Comparison of ENCODE assay signal across 8 cellular contexts in the genomic region with DNA sequence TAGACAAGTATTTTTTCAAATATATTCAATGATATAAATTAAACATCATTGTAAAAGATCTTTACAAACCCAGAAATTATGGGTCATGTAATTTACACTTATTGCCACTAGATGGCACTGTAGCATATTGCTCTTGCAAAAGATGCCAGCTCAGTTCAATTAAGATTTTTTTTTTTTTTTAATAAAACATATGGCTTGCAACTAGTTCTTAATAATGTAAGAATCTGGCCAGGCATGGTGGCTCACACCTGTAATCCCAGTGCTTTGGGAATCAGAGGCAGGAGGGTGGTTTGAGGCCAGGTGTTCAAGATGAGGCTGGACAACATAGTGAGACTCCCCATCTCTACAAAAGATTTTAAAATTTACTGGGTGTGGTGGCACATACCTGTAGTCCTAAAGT. TPM values are rescaled to one million over a fixed set of nuclear protein-coding genes. Genes with fewer than 3 reads are reported as not detected.
DNase-seq lines count a peak whose midpoint lies in the region; ATAC-seq and TF ChIP-seq lines count a peak whose summit lies in the region.

No MANE protein-coding gene starts in this region.

- peak; percentile 16; the same call in 1 of the 2 replicates for TF ChIP-seq CTCF in GM12875 (IDR thresholded peaks at IDR 0.05; ENCODE audit: borderline replicate concordance, insufficient read depth, low read depth, low read length)
- TF ChIP-seq CTCF in neural progenitor cell (IDR thresholded peaks at IDR 0.05): peak; percentile 93

- no peak overlapping the region for H3K4me3 Mint-ChIP-seq in neural progenitor cell
- H3K4me3 Mint-ChIP-seq in activated naive CD4-positive, alpha-beta T cell treated with anti-CD3 and anti-CD28 coated beads, Interleukin-2, amount 10 ng/mL, durations not matched to agents 7 days and 5 days: no peak overlapping the region

- H3K4me2 ChIP-seq in neural progenitor cell: no peak overlapping the region

- H3K27me3 ChIP-seq in neural progenitor cell: no peaks in the 10 kb centered on the region

- no peak overlapping the region for H2AFZ ChIP-seq in neural progenitor cell (replicated peaks)

- peak; percentile 21 for DNase-seq in AG08395 (ENCODE audit: low spot score)
- DNase-seq in NCI-H82 treated with DMSO at 0.1 percent for 48 hours (lab: John Stamatoyannopoulos, UW; ENCODE audit: unreplicated experiment): peak; percentile 14
- DNase-seq in dermis microvascular lymphatic vessel endothelial cell (ENCODE audit: low read depth in 2 of 2): peak; percentile 20 to 48
- peak; percentile 39 for DNase-seq in neural progenitor cell (ENCODE audit: low spot score)
- DNase-seq in activated naive CD4-positive, alpha-beta T cell treated with anti-CD3 and anti-CD28 coated beads, Interleukin-2, amount 10 ng/mL, durations not matched to agents 7 days and 5 days: no peak
- no peak for DNase-seq in 8988T
- no peak for DNase-seq in sciatic nerve (ENCODE audit: low spot score)

- ATAC-seq in sciatic nerve: no peak

- H3K36me3 ChIP-seq in neural progenitor cell: no peaks in the 10 kb centered on the region

- H3K79me2 ChIP-seq in neural progenitor cell (ENCODE audit: low read depth): no peaks in the 10 kb centered on the region

- CTCF ChIA-PET in activated naive CD4-positive, alpha-beta T cell treated with anti-CD3 and anti-CD28 coated beads, Interleukin-2, amount 10 ng/mL, durations not matched to agents 7 days and 5 days (lab: Charles Lee): interaction anchor here (0.6 to 4.2 kb wide), 20 partner anchors 9 to 514 kb away, joined by 3 to 113 read pairs (median 4); no protein-coding TSS in a partner anchor

- H4K20me1 ChIP-seq in neural progenitor cell (ENCODE audit: low read depth): no peaks in the 10 kb centered on the region

- no peaks in the 10 kb centered on the region for H3F3A ChIP-seq in neural progenitor cell (ENCODE audit: low read depth)

- H3K9ac ChIP-seq in neural progenitor cell: no peak overlapping the region

- H3K36me3 Mint-ChIP-seq in neural progenitor cell: no peaks in the 10 kb centered on the region
- H3K36me3 Mint-ChIP-seq in activated naive CD4-positive, alpha-beta T cell treated with anti-CD3 and anti-CD28 coated beads, Interleukin-2, amount 10 ng/mL, durations not matched to agents 7 days and 5 days: no peaks in the 10 kb centered on the region

- peaks cover 2% of the 10 kb centered on the region for H3K27me3 Mint-ChIP-seq in neural progenitor cell (ENCODE audit: insufficient read depth, low read depth)
- H3K27me3 Mint-ChIP-seq in activated naive CD4-positive, alpha-beta T cell treated with anti-CD3 and anti-CD28 coated beads, Interleukin-2, amount 10 ng/mL, durations not matched to agents 7 days and 5 days: peaks cover 5% of the 10 kb centered on the region

- H3K4me3 ChIP-seq in GM12875 (ENCODE audit: low read depth, low read length) (no peak overlapping the region), neural progenitor cell (no peak overlapping the region)

- no peaks in the 10 kb centered on the region for H3K9me3 ChIP-seq in neural progenitor cell (ENCODE audit: low read depth)

- H3K27ac ChIP-seq in neural progenitor cell: no peak overlapping the region

- H3K4me1 Mint-ChIP-seq in neural progenitor cell: peaks cover 3% of the 10 kb centered on the region
- H3K4me1 Mint-ChIP-seq in activated naive CD4-positive, alpha-beta T cell treated with anti-CD3 and anti-CD28 coated beads, Interleukin-2, amount 10 ng/mL, durations not matched to agents 7 days and 5 days: peaks cover 6% of the 10 kb centered on the region

- no peaks in the 10 kb centered on the region for H3K9me3 Mint-ChIP-seq in neural progenitor cell
- H3K9me3 Mint-ChIP-seq in activated naive CD4-positive, alpha-beta T cell treated with anti-CD3 and anti-CD28 coated beads, Interleukin-2, amount 10 ng/mL, durations not matched to agents 7 days and 5 days: no peaks in the 10 kb centered on the region

- intact Hi-C loops in sciatic nerve (cut with DNase I): loop anchor here (5.0 kb wide), 1 partner anchor 194 kb away; no protein-coding TSS in a partner anchor

- peaks cover 5% of the 10 kb centered on the region for H3K4me1 ChIP-seq in neural progenitor cell

- H3K27ac Mint-ChIP-seq in neural progenitor cell: no peak overlapping the region
- H3K27ac Mint-ChIP-seq in activated naive CD4-positive, alpha-beta T cell treated with anti-CD3 and anti-CD28 coated beads, Interleukin-2, amount 10 ng/mL, durations not matched to agents 7 days and 5 days: no peak overlapping the region

RNA-seq across cellular contexts. Expression of gene DESI2, which starts 49.4 kb away (rescaled TPM):
- 43.9 and 45.3 TPM in 2 replicates for total RNA-seq in dermis microvascular lymphatic vessel endothelial cell
- total RNA-seq in neural progenitor cell (ENCODE audit: low replicate concordance): 79.1 and 110 TPM in 2 replicates
- 19.3 TPM for total RNA-seq in sciatic nerve

Comparison
In these comparisons a context has a peak if more than half of its experiments do, and no peak if none do; other contexts are left out.
1. DNase-seq: peak in AG08395 (single experiment), NCI-H82 treated with DMSO at 0.1 percent for 48 hours (single experiment), dermis microvascular lymphatic vessel endothelial cell (2 of 2) and neural progenitor cell (single experiment); none in activated naive CD4-positive, alpha-beta T cell treated with anti-CD3 and anti-CD28 coated beads, Interleukin-2, amount 10 ng/mL, durations not matched to agents 7 days and 5 days (single experiment), 8988T (single experiment) and sciatic nerve (single experiment).